In genomic region chr20:36848078-36848660, GRCh38 we compare ENCODE assay signal across 10 cellular contexts. TPM values are rescaled to one million over a fixed set of nuclear protein-coding genes. Genes with fewer than 3 reads are reported as not detected.
DNase-seq lines count a peak whose midpoint lies in the region; ATAC-seq, FAIRE-seq and TF ChIP-seq lines count a peak whose summit lies in the region.
"Had no signal": no experiment of that assay in that cellular context is flagged by ENCODE, and none has a peak within 500 bp of the region (broad histone marks: within the 10 kb centered on the region; RNA-seq: fewer than 3 reads in every experiment).

No MANE protein-coding gene starts in this region.

- ATAC-seq in GM12878, result no peak
- ATAC-seq in HG03045 (IDR thresholded peaks at IDR 0.05; ENCODE audit: unreplicated experiment), result no peak
- ATAC-seq: activated CD8-positive, alpha-beta T cell treated with anti-CD3 and anti-CD28 coated beads, Interleukin-2, amount 10 ng/mL, durations not matched to agents 7 days and 5 days had no signal

- H3K27ac Mint-ChIP-seq in T-helper 2 cell treated with Interferon-gamma antibody and Interleukin-4, amounts not matched to agents 5 μg/mL and 100 μg/mL, for 36 hours, result no peak overlapping the region
- H3K27ac Mint-ChIP-seq: activated CD8-positive, alpha-beta T cell treated with anti-CD3 and anti-CD28 coated beads, Interleukin-2, amount 10 ng/mL, durations not matched to agents 7 days and 5 days had no signal

- H3K27me3 Mint-ChIP-seq in T-helper 2 cell treated with Interferon-gamma antibody and Interleukin-4, amounts not matched to agents 5 μg/mL and 100 μg/mL, for 36 hours (ENCODE audit: low read depth), result no peaks in the 10 kb centered on the region

- H3K9ac ChIP-seq in GM23248 (peak overlapping the region; percentile 74), GM12878 (ENCODE audit: control insufficient read depth, insufficient read depth, low read length) (no peak overlapping the region; the same call in 1 of the 2 replicates), keratinocyte (ENCODE audit: control insufficient read depth, extremely low read depth, insufficient read depth, low read length) (no peak overlapping the region), stomach smooth muscle (ENCODE audit: low read length in 2 of 2) (peak overlapping the region; percentile 29 to 66)

- no peak for TF ChIP-seq POLR2A in GM12878 (IDR thresholded peaks at IDR 0.05; ENCODE audit: low read depth, low read length)

- WGBS in GM23248 (ENCODE audit: low coverage in 1 of 2, low lambda C conversion rate in 2 of 2, missing lambda C conversion rate in 2 of 2), 2 experiments, result 14 to 22% methylated on average over 6 of the region's 6 CpGs
- WGBS in GM12878 (ENCODE audit: insufficient coverage, insufficient replicate concordance, low lambda C conversion rate, missing lambda C conversion rate), result 65% methylated on average over 6 of the region's 6 CpGs

- FAIRE-seq in GM12878 (lab: Jason Lieb, UNC), result no peak
- no peak for FAIRE-seq in keratinocyte (lab: Jason Lieb, UNC)

- no peaks in the 10 kb centered on the region for H3K9me2 ChIP-seq in GM23248 (ENCODE audit: insufficient read depth)

- no peak for TF ChIP-seq RAD21 in GM12878 (IDR thresholded peaks at IDR 0.05; ENCODE audit: insufficient read depth, low read depth, low read length)

- CTCF ChIA-PET in GM12878 (lab: Yijun Ruan, JAX), result interaction anchor here (0.6 to 25.3 kb wide), 8 partner anchors 10 to 116 kb away, joined by 3 to 349 read pairs (median 4); partner anchors contain the start of gene TLDC2

- H3K79me2 ChIP-seq in GM23248 (ENCODE audit: insufficient read depth) (peaks cover 76% of the 10 kb centered on the region), GM12878 (ENCODE audit: control insufficient read depth, insufficient read depth, low read length) (peaks cover 10% of the 10 kb centered on the region), keratinocyte (ENCODE audit: control insufficient read depth, insufficient read depth, low read length) (peaks cover 68% of the 10 kb centered on the region)

- H3K27me3 ChIP-seq in GM23248 (replicated peaks; ENCODE audit: insufficient read depth) (no peaks in the 10 kb centered on the region), GM12878 (replicated peaks in 1 of 2; ENCODE audit: control insufficient read depth in 2 of 2, insufficient read depth in 2 of 2, low read length in 1 of 2) (no peaks in the 10 kb centered on the region), keratinocyte (ENCODE audit: control insufficient read depth, extremely low read depth, insufficient read depth, low read length) (no peaks in the 10 kb centered on the region), stomach smooth muscle (ENCODE audit: control insufficient read depth in 1 of 2, insufficient read depth in 2 of 2, low read length in 2 of 2) (no peaks in the 10 kb centered on the region)

- peaks cover 6% of the 10 kb centered on the region for H3K4me1 Mint-ChIP-seq in T-helper 2 cell treated with Interferon-gamma antibody and Interleukin-4, amounts not matched to agents 5 μg/mL and 100 μg/mL, for 36 hours (ENCODE audit: low read depth)

- H3K4me2 ChIP-seq in GM23248 (ENCODE audit: unreplicated experiment) (peak overlapping the region; percentile 53), GM12878 (ENCODE audit: control insufficient read depth, insufficient read depth) (peak overlapping the region; percentile 57), keratinocyte (ENCODE audit: control insufficient read depth, extremely low read depth, insufficient read depth, low read depth, low read length) (no peak overlapping the region)

- TF ChIP-seq CTCF in GM12878 (IDR thresholded peaks at IDR 0.05 in 2 of 3, conservative IDR thresholded peaks at IDR 0.05 in 1 of 3; ENCODE audit: control insufficient read depth in 2 of 3, extremely low read depth in 1 of 3, insufficient read depth in 1 of 3, low read depth in 3 of 3, low read length in 3 of 3) (no peak), keratinocyte (optimal IDR thresholded peaks at IDR 0.05 in 1 of 3, IDR thresholded peaks at IDR 0.05 in 1 of 3, conservative IDR thresholded peaks at IDR 0.05 in 1 of 3; ENCODE audit: extremely low read depth in 1 of 3, insufficient read depth in 2 of 3, low read length in 3 of 3) (no peak)

- SMC1A ChIA-PET in GM12878 (lab: Charles Lee; ENCODE audit: uncharacterized antibody, unreplicated experiment), result interaction anchor here (0.9 to 7.7 kb wide), 4 partner anchors 12 to 39 kb away, joined by 3 to 105 read pairs (median 32); a partner anchor contains a TSS

- no peaks in the 10 kb centered on the region for H4K20me1 ChIP-seq in GM23248 (ENCODE audit: insufficient read depth)
- H4K20me1 ChIP-seq in GM12878 (ENCODE audit: control insufficient read depth, insufficient read depth), result no peaks in the 10 kb centered on the region
- peaks cover 3% of the 10 kb centered on the region for H4K20me1 ChIP-seq in keratinocyte (ENCODE audit: control insufficient read depth, extremely low read depth, insufficient read depth, low read length)

- no peak for TF ChIP-seq EP300 in GM12878 (IDR thresholded peaks at IDR 0.05; ENCODE audit: borderline replicate concordance in 1 of 2, control insufficient read depth in 1 of 2, low read depth in 2 of 2, low read length in 2 of 2)

- BruUV-seq in GM12878 (replicated peaks; lab: Mats Ljungman, UMichigan), result no TSS peak

- no peak overlapping the region for H3K4me3 Mint-ChIP-seq in T-helper 2 cell treated with Interferon-gamma antibody and Interleukin-4, amounts not matched to agents 5 μg/mL and 100 μg/mL, for 36 hours
- H3K4me3 Mint-ChIP-seq: activated CD8-positive, alpha-beta T cell treated with anti-CD3 and anti-CD28 coated beads, Interleukin-2, amount 10 ng/mL, durations not matched to agents 7 days and 5 days had no signal

- H3K36me3 Mint-ChIP-seq in T-helper 2 cell treated with Interferon-gamma antibody and Interleukin-4, amounts not matched to agents 5 μg/mL and 100 μg/mL, for 36 hours (ENCODE audit: low read depth), result no peaks in the 10 kb centered on the region

- dilution Hi-C loops in keratinocyte (cut with MboI; ENCODE audit: extremely low pct_ligation_motif_present, low sequenced_read_pairs), result no loop called here

- peaks cover 38% of the 10 kb centered on the region for H3F3A ChIP-seq in GM23248 (ENCODE audit: insufficient read depth)

- POLR2A ChIA-PET in GM12878 (lab: Charles Lee), result interaction anchor here (0.8 to 7.5 kb wide), 3 partner anchors 13 to 19 kb away, joined by 3 to 72 read pairs (median 69); a partner anchor contains a TSS

- H3K4me1 ChIP-seq in GM23248 (ENCODE audit: insufficient read depth) (peaks cover 47% of the 10 kb centered on the region), GM12878 (ENCODE audit: control insufficient read depth, insufficient read depth, low read length) (peaks cover 75% of the 10 kb centered on the region), keratinocyte (ENCODE audit: control insufficient read depth, extremely low read depth, insufficient read depth, low read length) (peaks cover 21% of the 10 kb centered on the region), stomach smooth muscle (ENCODE audit: control insufficient read depth, insufficient read depth, low read length) (peaks cover 71% of the 10 kb centered on the region)

- H3K27ac ChIP-seq in GM23248 (peak overlapping the region; percentile 99), GM12878 (ENCODE audit: control insufficient read depth, insufficient read depth) (peak overlapping the region; percentile 72), keratinocyte (ENCODE audit: control insufficient read depth, insufficient read depth, low read length) (peak overlapping the region; percentile 10), stomach smooth muscle (ENCODE audit: low read length) (peak overlapping the region; percentile 98)

- intact Hi-C loops in GM12878 (cut with micrococcal nuclease; ENCODE audit: unreplicated experiment), result loop anchor here (10.0 kb wide), 1 partner anchor 383 kb away; no protein-coding TSS in a partner anchor
- intact Hi-C loops in posterior cingulate gyrus (cut with DNase I), result no loop called here

- H3K9me3 ChIP-seq in GM23248 (ENCODE audit: low read depth) (no peaks in the 10 kb centered on the region), GM12878 (replicated peaks; ENCODE audit: control insufficient read depth, insufficient read depth, low read length) (peaks cover 2% of the 10 kb centered on the region; the same call in 1 of the 3 replicates), keratinocyte (ENCODE audit: control insufficient read depth, low read depth, low read length) (no peaks in the 10 kb centered on the region), stomach smooth muscle (ENCODE audit: control insufficient read depth in 2 of 2, low read length in 2 of 2) (peaks cover 0 to 3% of the 10 kb centered on the region in 2 donors)

- RAD21 ChIA-PET in GM12878 (lab: Charles Lee; ENCODE audit: unreplicated experiment), result interaction anchor here (0.7 to 6.0 kb wide), 6 partner anchors 12 to 38 kb away, joined by 3 to 48 read pairs (median 6); a partner anchor contains a TSS

- in situ Hi-C loops in GM23248 (cut with MboI), result no loop called here
- in situ Hi-C loops in GM12878 (cut with MboI), result no loop called here

- H3K36me3 ChIP-seq in GM23248 (ENCODE audit: low read depth) (no peaks in the 10 kb centered on the region), GM12878 (ENCODE audit: control insufficient read depth in 2 of 2, insufficient read depth in 2 of 2, low read length in 1 of 2) (no peaks in the 10 kb centered on the region; a peak in 1 of 4 replicates), keratinocyte (ENCODE audit: control insufficient read depth in 2 of 2, extremely low read depth in 1 of 2, insufficient read depth in 2 of 2, low read length in 2 of 2) (peaks cover 1 to 4% of the 10 kb centered on the region in 2 experiments), stomach smooth muscle (ENCODE audit: control insufficient read depth in 2 of 2, insufficient read depth in 2 of 2, low read length in 2 of 2) (peaks cover 2 to 5% of the 10 kb centered on the region in 2 donors)

- H3K9me1 ChIP-seq in keratinocyte (ENCODE audit: control insufficient read depth, extremely low read depth, insufficient read depth, low read length), result no peaks in the 10 kb centered on the region

- H3K9me3 Mint-ChIP-seq in T-helper 2 cell treated with Interferon-gamma antibody and Interleukin-4, amounts not matched to agents 5 μg/mL and 100 μg/mL, for 36 hours, result peaks cover 3% of the 10 kb centered on the region

- H2AFZ ChIP-seq in GM23248, result peak overlapping the region; percentile 61; the same call in 1 of the 2 replicates
- H2AFZ ChIP-seq in GM12878 (ENCODE audit: control insufficient read depth, low read depth, low read length), result no peak overlapping the region
- no peak overlapping the region for H2AFZ ChIP-seq in keratinocyte (ENCODE audit: control insufficient read depth, low read length)

- H3K4me3 ChIP-seq in GM23248 (peak overlapping the region; percentile 41), GM12878 (no peak overlapping the region; the same call in 1 of the 2 replicates), keratinocyte (ENCODE audit: control insufficient read depth in 2 of 3, extremely low read depth in 1 of 3, insufficient read depth in 2 of 3, low read depth in 1 of 3, low read length in 3 of 3) (no peak overlapping the region), stomach smooth muscle (ENCODE audit: low read length in 2 of 2) (no peak overlapping the region)

- DNase-seq in GM23248, result peak; percentile 95
- no peak for DNase-seq in GM12878 (ENCODE audit: low read depth, low spot score)
- no peak for DNase-seq in keratinocyte (ENCODE audit: low read depth, low spot score)
- DNase-seq in T-helper 2 cell treated with Interferon-gamma antibody and Interleukin-4, amounts not matched to agents 5 μg/mL and 100 μg/mL, for 36 hours (ENCODE audit: low spot score), result no peak
- DNase-seq in NK-92 treated with Interleukin-12 subunit alpha and Interleukin-12 subunit beta, amount 100 ng/mL, for 24 hours (lab: John Stamatoyannopoulos, UW), result no peak
- no peak for DNase-seq in posterior cingulate gyrus
- DNase-seq: activated CD8-positive, alpha-beta T cell treated with anti-CD3 and anti-CD28 coated beads, Interleukin-2, amount 10 ng/mL, durations not matched to agents 7 days and 5 days; NCI-H2171 had no signal

RNA-seq across cellular contexts. Expression of gene TLDC2, which starts 27.8 kb away (rescaled TPM):
- 0.32 and 0.76 TPM in 2 replicates for total RNA-seq in GM23248 (2014; rRNA removed; shearing (Covaris generic))
- polyA plus RNA-seq in GM23248 (2016; fragmentation: Nextera tagmentation; extraction: Ambion mirVana) (0.20 and 0.24 TPM in 2 replicates), GM12878 (2011; rRNA removed) (0.05 and 0.09 TPM in 2 replicates), GM12878 (2014; fragmentation: Illumina TruSeq; extraction: Trizol) (0.13 and 0.35 TPM in 2 replicates), GM12878 (2014; fragmentation: Nextera tagmentation; extraction: Ambion mirVana) (under 1 TPM; 0.08 to 0.24 TPM), GM12878 (2014; rRNA removed) (0.33 and 0.42 TPM in 2 replicates), GM12878 (2016; fragmentation: Nextera tagmentation; extraction: Ambion mirVana) (under 1 TPM; 0.10 to 0.16 TPM), keratinocyte (0.22 to 0.34 TPM (median 0.26 TPM) in 3 replicates)
- 0.27 TPM in 1 of 2 replicates, not detected in the other for total RNA-seq in GM12878 (2013; cell fraction: nucleolus; rRNA removed)
- total RNA-seq in GM12878 (2014; rRNA removed) (0.28 and 0.49 TPM in 2 replicates), GM12878 (2014; rRNA removed; fragmentation: Illumina TruSeq; extraction: Trizol) (0.18 and 0.37 TPM in 2 replicates), GM12878 (2021) (0.24 and 0.41 TPM in 2 replicates)
- 0.50 TPM for polyA plus RNA-seq in GM12878 (2011; ENCODE audit: low read depth)
- 0.03 TPM in 1 of 2 replicates, not detected in the other for polyA plus RNA-seq in GM12878 (2011; cell fraction: cytosol; rRNA removed)
- polyA plus RNA-seq in GM12878 (2011; cell fraction: nucleus; rRNA removed), result not detected in 2 replicates
- polyA plus RNA-seq in GM12878 (2012), result 0.09 and 0.35 TPM in 2 replicates
- polyA minus RNA-seq in GM12878 (2011; rRNA and poly(A)+ RNA removed), result not detected in 2 replicates
- polyA minus RNA-seq in GM12878 (2011; cell fraction: cytosol; rRNA and poly(A)+ RNA removed), result not detected in 2 replicates
- polyA minus RNA-seq in GM12878 (2011; cell fraction: nucleus; rRNA and poly(A)+ RNA removed), result not detected in 2 replicates
- 0.29 TPM for polyA plus RNA-seq in keratinocyte (2011; ENCODE audit: low read depth)
- polyA plus RNA-seq in keratinocyte (2011; cell fraction: cytosol; rRNA removed), result 0.25 and 0.40 TPM in 2 replicates
- 0.60 and 0.61 TPM in 2 replicates for polyA plus RNA-seq in keratinocyte (2011; cell fraction: nucleus; rRNA removed)
- 0.21 and 0.31 TPM in 2 replicates for polyA plus RNA-seq in keratinocyte (2012; ENCODE audit: low replicate concordance)
- 0.89 TPM in 1 of 3 replicates, not detected in the others for polyA minus RNA-seq in keratinocyte
- polyA minus RNA-seq in keratinocyte (2011; cell fraction: cytosol; rRNA and poly(A)+ RNA removed), result not detected
- polyA minus RNA-seq in keratinocyte (2011; cell fraction: nucleus; rRNA and poly(A)+ RNA removed), result not detected in 2 replicates
- total RNA-seq: activated CD8-positive, alpha-beta T cell treated with anti-CD3 and anti-CD28 coated beads, Interleukin-2, amount 10 ng/mL, durations not matched to agents 7 days and 5 days had no signal

Comparison
In these comparisons a context has a peak if more than half of its experiments do, and no peak if none do; other contexts are left out.
1. H3K27ac ChIP-seq: peak in every context shown above with its lines; median percentile 99 in GM23248; 98 in stomach smooth muscle; 72 in GM12878; 10 in keratinocyte.
2. H3K9ac ChIP-seq: peak in GM23248 (single experiment) and stomach smooth muscle (2 of 2); none in GM12878 (single experiment) and keratinocyte (single experiment).